Comparison of ENCODE assay signal across 16 cellular contexts in the genomic region with DNA sequence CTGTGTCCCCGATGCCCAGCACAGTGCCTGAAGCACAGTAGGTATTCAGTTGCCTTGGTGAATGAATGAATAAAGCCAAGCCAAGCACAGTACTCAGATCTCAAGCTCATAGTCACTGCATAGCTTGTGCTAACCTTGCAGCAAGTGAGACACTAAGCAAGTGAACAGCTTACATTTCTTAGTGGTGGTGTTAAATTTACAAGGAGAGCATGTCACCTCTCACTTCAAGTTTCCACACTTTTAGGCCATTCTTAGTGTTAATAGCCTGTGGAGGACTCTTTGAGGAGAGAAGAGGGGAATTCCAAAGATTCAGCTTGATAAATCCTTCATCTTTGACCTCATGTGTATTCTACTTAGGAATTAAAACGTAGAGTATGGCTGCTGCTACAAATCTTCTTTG.
DNase-seq lines count a peak whose midpoint lies in the region; ATAC-seq, FAIRE-seq and TF ChIP-seq lines count a peak whose summit lies in the region.
"Had no signal": no experiment of that assay in that cellular context is flagged by ENCODE, and none has a peak within 500 bp of the region (broad histone marks: within the 10 kb centered on the region; RNA-seq: fewer than 3 reads in every experiment).

No MANE protein-coding gene starts in this region.

- H3K36me3 ChIP-seq in astrocyte (ENCODE audit: insufficient read depth, low read length): peaks cover 4% of the 10 kb centered on the region
- no peaks in the 10 kb centered on the region for H3K36me3 ChIP-seq in muscle layer of duodenum (ENCODE audit: control insufficient read depth in 1 of 2, insufficient read depth in 2 of 2, low read length in 2 of 2)
- H3K36me3 ChIP-seq: ovary had no signal

- H3K36me3 Mint-ChIP-seq in T-helper 2 cell treated with Interferon-gamma antibody and Interleukin-4, amounts not matched to agents 5 μg/mL and 100 μg/mL, for 36 hours (ENCODE audit: low read depth): peaks cover 23% of the 10 kb centered on the region
- peaks cover 14% of the 10 kb centered on the region for H3K36me3 Mint-ChIP-seq in astrocyte (ENCODE audit: low read depth, unreplicated experiment)

- H2AFZ ChIP-seq in astrocyte (ENCODE audit: low read depth, low read length): no peak overlapping the region

- DNase-seq in T-helper 2 cell treated with Interferon-gamma antibody and Interleukin-4, amounts not matched to agents 5 μg/mL and 100 μg/mL, for 36 hours (ENCODE audit: low spot score): no peak
- DNase-seq in T-helper 2 cell (no peak), astrocyte (ENCODE audit: low read depth) (no peak), superior temporal gyrus (ENCODE audit: extremely low spot score) (no peak), Right ventricle myocardium superior (no peak)
- no peak for DNase-seq in stimulated activated CD4-positive, alpha-beta T cell treated with anti-CD3 and anti-CD28 coated beads, Interleukin-2, amount 100 ng/mL, for 24 hours
- DNase-seq: activated gamma-delta T cell; DMS79; left cardiac atrium; NCI-H2227 treated with DMSO at 0.1 percent for 48 hours; NK-92 treated with Interleukin-12 subunit alpha and Interleukin-12 subunit beta, amount 100 ng/mL, for 24 hours; ovary; testis had no signal

- no peak for ATAC-seq in HG02763 (IDR thresholded peaks at IDR 0.05; ENCODE audit: unreplicated experiment)
- ATAC-seq in Right ventricle myocardium superior (ENCODE audit: poor library complexity): no peak
- ATAC-seq: left cardiac atrium had no signal

- H3K4me3 ChIP-seq in astrocyte (ENCODE audit: insufficient read depth, low read depth, low read length) (no peak overlapping the region), muscle layer of duodenum (ENCODE audit: low read depth in 1 of 2, low read length in 2 of 2) (no peak overlapping the region)
- H3K4me3 ChIP-seq: ovary, testis had no signal

- H3K4me1 Mint-ChIP-seq in T-helper 2 cell treated with Interferon-gamma antibody and Interleukin-4, amounts not matched to agents 5 μg/mL and 100 μg/mL, for 36 hours (ENCODE audit: low read depth): peaks cover 38% of the 10 kb centered on the region
- H3K4me1 Mint-ChIP-seq in astrocyte (ENCODE audit: low read depth, unreplicated experiment): peaks cover 76% of the 10 kb centered on the region

- H3K9me3 Mint-ChIP-seq in T-helper 2 cell treated with Interferon-gamma antibody and Interleukin-4, amounts not matched to agents 5 μg/mL and 100 μg/mL, for 36 hours: no peaks in the 10 kb centered on the region
- no peaks in the 10 kb centered on the region for H3K9me3 Mint-ChIP-seq in astrocyte (ENCODE audit: unreplicated experiment)

- no peak overlapping the region for H3K9ac ChIP-seq in astrocyte (ENCODE audit: low read length)

- no peak overlapping the region for H3K4me3 Mint-ChIP-seq in T-helper 2 cell treated with Interferon-gamma antibody and Interleukin-4, amounts not matched to agents 5 μg/mL and 100 μg/mL, for 36 hours
- H3K4me3 Mint-ChIP-seq in astrocyte (ENCODE audit: unreplicated experiment): no peak overlapping the region

- TF ChIP-seq CTCF in astrocyte (IDR thresholded peaks at IDR 0.05; ENCODE audit: insufficient read depth, low read depth, low read length): no peak

- peaks cover 81% of the 10 kb centered on the region for H4K20me1 ChIP-seq in astrocyte (ENCODE audit: insufficient read depth, low read length)

- no peak overlapping the region for H3K4me2 ChIP-seq in astrocyte (ENCODE audit: low read length)

- H3K27ac Mint-ChIP-seq in T-helper 2 cell treated with Interferon-gamma antibody and Interleukin-4, amounts not matched to agents 5 μg/mL and 100 μg/mL, for 36 hours: peak overlapping the region; percentile 49
- H3K27ac Mint-ChIP-seq in astrocyte (ENCODE audit: unreplicated experiment): peak overlapping the region; percentile 69

- no peak for FAIRE-seq in astrocyte (lab: Jason Lieb, UNC)
- FAIRE-seq: A204.1 had no signal

- no peaks in the 10 kb centered on the region for H3K27me3 Mint-ChIP-seq in T-helper 2 cell treated with Interferon-gamma antibody and Interleukin-4, amounts not matched to agents 5 μg/mL and 100 μg/mL, for 36 hours (ENCODE audit: low read depth)
- H3K27me3 Mint-ChIP-seq in astrocyte (ENCODE audit: low read depth, unreplicated experiment): no peaks in the 10 kb centered on the region

- H3K27ac ChIP-seq in astrocyte (ENCODE audit: low read depth, low read length): no peak overlapping the region
- H3K27ac ChIP-seq in muscle layer of duodenum (ENCODE audit: low read length): peak overlapping the region; percentile 30
- H3K27ac ChIP-seq: ovary, testis had no signal

- H3K27me3 ChIP-seq in astrocyte (ENCODE audit: insufficient read depth, low read length) (no peaks in the 10 kb centered on the region), muscle layer of duodenum (ENCODE audit: low read depth, low read length) (no peaks in the 10 kb centered on the region)
- H3K27me3 ChIP-seq: ovary, testis had no signal

- H3K4me1 ChIP-seq in astrocyte (ENCODE audit: insufficient read depth, low read length): peaks cover 37% of the 10 kb centered on the region
- H3K4me1 ChIP-seq in muscle layer of duodenum (ENCODE audit: control insufficient read depth in 1 of 2, insufficient read depth in 2 of 2, low read length in 2 of 2): peaks cover 4 to 9% of the 10 kb centered on the region in 2 donors

- peaks cover 93% of the 10 kb centered on the region for H3K79me2 ChIP-seq in astrocyte (ENCODE audit: insufficient read depth, low read length)

- no peaks in the 10 kb centered on the region for H3K9me3 ChIP-seq in astrocyte (ENCODE audit: insufficient read depth, low read depth, low read length)
- no peaks in the 10 kb centered on the region for H3K9me3 ChIP-seq in muscle layer of duodenum (ENCODE audit: control insufficient read depth in 1 of 2, low read length in 2 of 2)
- H3K9me3 ChIP-seq: ovary, testis had no signal

- intact Hi-C loops in Right ventricle myocardium superior (cut with DNase I): no loop called here
